In the genomic region with DNA sequence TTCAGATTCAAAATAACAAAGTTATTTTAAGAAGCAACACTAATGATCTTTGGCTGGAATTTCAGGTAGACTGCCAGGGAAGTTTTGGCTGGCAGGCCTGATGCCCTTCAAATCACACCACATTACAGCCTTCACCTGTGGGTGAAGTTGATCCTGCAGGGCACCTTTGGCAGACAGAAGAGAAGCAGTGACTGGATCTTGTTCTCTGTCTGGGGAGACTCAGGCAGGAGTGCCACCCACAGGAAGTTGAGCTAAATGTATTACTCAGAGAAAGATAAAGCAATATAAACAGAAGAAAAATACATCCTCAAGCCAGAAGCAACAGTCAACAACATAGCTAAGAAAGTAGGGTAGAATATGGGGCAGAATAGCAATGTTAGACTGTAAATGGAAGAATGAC, we compare ENCODE assay signal across 11 cellular contexts. TPM values are rescaled to one million over a fixed set of nuclear protein-coding genes. Genes with fewer than 3 reads are reported as not detected.
DNase-seq lines count a peak whose midpoint lies in the region; ATAC-seq and TF ChIP-seq lines count a peak whose summit lies in the region.
"Had no signal": no experiment of that assay in that cellular context is flagged by ENCODE, and none has a peak within 500 bp of the region (broad histone marks: within the 10 kb centered on the region; RNA-seq: fewer than 3 reads in every experiment).

No MANE protein-coding gene starts in this region.

- no peak overlapping the region for H3K4ac ChIP-seq in trophoblast cell (ENCODE audit: low read depth, low read length)

- no peaks in the 10 kb centered on the region for H3F3A ChIP-seq in GM23338 (replicated peaks; ENCODE audit: low read depth)

- no peak overlapping the region for H3K23ac ChIP-seq in trophoblast cell (ENCODE audit: low read length)

- no peak overlapping the region for H4K12ac ChIP-seq in trophoblast cell (ENCODE audit: low read depth, low read length)

- H4K20me1 ChIP-seq in GM23338 (replicated peaks; ENCODE audit: insufficient read depth) (no peaks in the 10 kb centered on the region), fibroblast of lung (ENCODE audit: control insufficient read depth, extremely low read depth, insufficient read depth, low read length) (no peaks in the 10 kb centered on the region)

- CTCF ChIA-PET in AG04449 (lab: Yijun Ruan, JAX), result interaction anchor here (0.7 to 14.6 kb wide), 26 partner anchors 9 to 668 kb away, joined by 3 to 116 read pairs (median 4); partner anchors contain the start of gene FGF5

- H3K18ac ChIP-seq in trophoblast cell (ENCODE audit: low read length), result no peak overlapping the region

- H3K36me3 Mint-ChIP-seq in GM23338 (ENCODE audit: low read depth), result no peaks in the 10 kb centered on the region

- no peaks in the 10 kb centered on the region for H3K36me3 ChIP-seq in GM23338 (ENCODE audit: insufficient read depth)
- no peaks in the 10 kb centered on the region for H3K36me3 ChIP-seq in fibroblast of lung (ENCODE audit: control insufficient read depth, insufficient read depth, low read length)
- H3K36me3 ChIP-seq in trophoblast cell (ENCODE audit: control insufficient read depth in 1 of 2, insufficient read depth in 2 of 2, low read length in 2 of 2), result no peaks in the 10 kb centered on the region
- H3K36me3 ChIP-seq: heart left ventricle, neutrophil had no signal

- no peaks in the 10 kb centered on the region for H3K9me2 ChIP-seq in GM23338 (ENCODE audit: insufficient read depth)

- H4K8ac ChIP-seq in trophoblast cell (ENCODE audit: low read depth, low read length), result no peak overlapping the region

- H3K4me2 ChIP-seq in GM23338, result no peak overlapping the region
- peak overlapping the region; percentile 16 for H3K4me2 ChIP-seq in fibroblast of lung (ENCODE audit: extremely low read depth, insufficient read depth, low read length)
- no peak overlapping the region for H3K4me2 ChIP-seq in trophoblast cell (ENCODE audit: low read length)

- H3K9ac ChIP-seq in fibroblast of lung (ENCODE audit: insufficient read depth, low read length) (no peak overlapping the region), trophoblast cell (ENCODE audit: low read length) (no peak overlapping the region)

- H3K79me1 ChIP-seq in trophoblast cell (ENCODE audit: low read length), result no peaks in the 10 kb centered on the region

- DNase-seq in AG04449 (ENCODE audit: low read depth, low spot score) (no peak), GM23338 (ENCODE audit: low spot score) (no peak), RKO (ENCODE audit: low spot score) (peak; percentile 61), fibroblast of lung (ENCODE audit: low read depth in 2 of 2) (peak; percentile 63 to 67), NCI-H187 treated with DMSO at 0.1 percent for 48 hours (lab: John Stamatoyannopoulos, UW) (no peak), COLO829 (ENCODE audit: low spot score) (no peak), trophoblast cell (no peak)
- DNase-seq: activated effector memory CD4-positive, alpha-beta T cell treated with Interleukin-2 at 50 U/mL for 16 hours; heart left ventricle had no signal

- no peak overlapping the region for H2BK120ac ChIP-seq in trophoblast cell (ENCODE audit: insufficient read depth, low read length, poor library complexity)

- H3K4me3 ChIP-seq in AG04449 (ENCODE audit: low read depth, low read length) (no peak overlapping the region), GM23338 (no peak overlapping the region), fibroblast of lung (replicated peaks in 1 of 4; ENCODE audit: control extremely low read depth in 1 of 4, insufficient read depth in 1 of 4, low read depth in 3 of 4, low read length in 4 of 4) (no peak overlapping the region), trophoblast cell (ENCODE audit: low read depth, low read length) (no peak overlapping the region)
- H3K4me3 ChIP-seq: heart left ventricle had no signal

- H2AK5ac ChIP-seq in trophoblast cell (ENCODE audit: low read length), result no peak overlapping the region

- ATAC-seq in GM23338, result peak; percentile 45; the same call in 2 of the 3 replicates
- ATAC-seq in GM21576 (IDR thresholded peaks at IDR 0.05; ENCODE audit: unreplicated experiment), result no peak

- H3K4me3 Mint-ChIP-seq in GM23338, result no peak overlapping the region

- H3K14ac ChIP-seq in trophoblast cell (ENCODE audit: low read length), result no peak overlapping the region

- TF ChIP-seq CTCF in AG04449 (IDR thresholded peaks at IDR 0.05; ENCODE audit: insufficient read depth, low read length, missing control alignments) (peak; percentile 32), GM23338 (conservative IDR thresholded peaks at IDR 0.05; ENCODE audit: low read depth in 2 of 2) (peak in 1 of 2 experiments; percentile 48; a peak in 2 of 4 replicates), fibroblast of lung (conservative IDR thresholded peaks at IDR 0.05 in 1 of 2, IDR thresholded peaks at IDR 0.05 in 1 of 2; ENCODE audit: low read depth in 1 of 2, low read length in 2 of 2) (peak; percentile 34 to 48)

- H3K9me3 ChIP-seq in fibroblast of lung (ENCODE audit: control insufficient read depth, insufficient read depth, low read depth, low read length) (no peaks in the 10 kb centered on the region), trophoblast cell (ENCODE audit: insufficient read depth, low read depth, low read length) (no peaks in the 10 kb centered on the region)
- H3K9me3 ChIP-seq: heart left ventricle, neutrophil had no signal

- H3K9me3 Mint-ChIP-seq in GM23338, result no peaks in the 10 kb centered on the region

- H3K27ac ChIP-seq in GM23338 (ENCODE audit: low read depth) (no peak overlapping the region), fibroblast of lung (ENCODE audit: insufficient read depth, low read length) (no peak overlapping the region), trophoblast cell (ENCODE audit: low read depth, low read length) (no peak overlapping the region)
- H3K27ac ChIP-seq: heart left ventricle, neutrophil had no signal

- no peak overlapping the region for H2AFZ ChIP-seq in GM23338
- H2AFZ ChIP-seq in fibroblast of lung (ENCODE audit: low read length), result no peak overlapping the region
- no peak overlapping the region for H2AFZ ChIP-seq in trophoblast cell (ENCODE audit: insufficient read depth, low read length, poor library complexity)

- H2BK12ac ChIP-seq in trophoblast cell (ENCODE audit: low read length), result no peak overlapping the region

- H3K27me3 Mint-ChIP-seq in GM23338 (ENCODE audit: insufficient read depth, low read depth, poor library complexity), result no peaks in the 10 kb centered on the region

- H3K4me1 ChIP-seq in GM23338 (ENCODE audit: insufficient read depth) (no peaks in the 10 kb centered on the region), fibroblast of lung (ENCODE audit: control insufficient read depth, extremely low read depth, insufficient read depth, low read length) (peaks cover 2% of the 10 kb centered on the region), trophoblast cell (ENCODE audit: control insufficient read depth in 1 of 2, insufficient read depth in 2 of 2, low read length in 2 of 2) (no peaks in the 10 kb centered on the region)
- H3K4me1 ChIP-seq: heart left ventricle had no signal

- H3K79me2 ChIP-seq in GM23338 (replicated peaks; ENCODE audit: insufficient read depth), result no peaks in the 10 kb centered on the region
- no peaks in the 10 kb centered on the region for H3K79me2 ChIP-seq in fibroblast of lung (ENCODE audit: control insufficient read depth, insufficient read depth, low read length)
- no peaks in the 10 kb centered on the region for H3K79me2 ChIP-seq in trophoblast cell (ENCODE audit: control insufficient read depth, insufficient read depth, low read length, poor library complexity)

- H4K91ac ChIP-seq in trophoblast cell (ENCODE audit: low read depth, low read length), result no peak overlapping the region

- no peak overlapping the region for H2BK5ac ChIP-seq in trophoblast cell (ENCODE audit: low read depth, low read length, poor library complexity)

- POLR2A ChIA-PET in AG04449 (lab: Yijun Ruan, JAX), result interaction anchor here (0.9 to 1.6 kb wide), 3 partner anchors 11 to 56 kb away, joined by 3 to 11 read pairs (median 3); partner anchors contain the start of gene FGF5

- no peak overlapping the region for H3K27ac Mint-ChIP-seq in GM23338

- no peaks in the 10 kb centered on the region for H3K27me3 ChIP-seq in GM23338 (ENCODE audit: insufficient read depth)
- no peaks in the 10 kb centered on the region for H3K27me3 ChIP-seq in fibroblast of lung (ENCODE audit: control insufficient read depth, insufficient read depth, low read length)
- H3K27me3 ChIP-seq in trophoblast cell (ENCODE audit: insufficient read depth, low read length), result no peaks in the 10 kb centered on the region
- H3K27me3 ChIP-seq: neutrophil had no signal

- H3K4me1 Mint-ChIP-seq in GM23338, result no peaks in the 10 kb centered on the region

TF ChIP-seq in GM23338, 12 proteins besides CTCF, POLR2A, EP300 and RAD21:
- TF ChIP-seq ZNF114 (CRISPR knock-in tag; IDR thresholded peaks at IDR 0.05) (no peak), CREB1 (CRISPR knock-in tag; IDR thresholded peaks at IDR 0.05; ENCODE audit: low read depth) (no peak)
TF ChIP-seq in GM23338: peak in this region for 0.

RNA-seq across cellular contexts. Expression of gene CFAP299, which starts 12.8 kb away (rescaled TPM):
- total RNA-seq in GM23338 (2014; rRNA removed; shearing (Covaris generic)), result not detected in 2 replicates
- not detected in 2 replicates for polyA plus RNA-seq in GM23338 (2016; fragmentation: Nextera tagmentation; extraction: Ambion mirVana)
- 2.3 and 16.2 TPM in 2 replicates for total RNA-seq in fibroblast of lung
- polyA plus RNA-seq in fibroblast of lung, result 0.79 and 1.3 TPM in 2 replicates
- polyA plus RNA-seq in fibroblast of lung (2012), result 0.73 and 1.2 TPM in 2 replicates
- 0.56 and 0.94 TPM in 2 replicates for polyA minus RNA-seq in fibroblast of lung (ENCODE audit: low replicate concordance)
- polyA plus RNA-seq in trophoblast cell (2013), result not detected in 2 replicates
- polyA plus RNA-seq: heart left ventricle had no signal

RNA-seq across cellular contexts. Expression of gene FGF5, which starts 56.3 kb away (rescaled TPM):
- total RNA-seq in GM23338 (2014; rRNA removed; shearing (Covaris generic)), result not detected in 2 replicates
- polyA plus RNA-seq in GM23338 (2016; fragmentation: Nextera tagmentation; extraction: Ambion mirVana) (not detected in 2 replicates), fibroblast of lung (56.4 and 123 TPM in 2 replicates)
- total RNA-seq in fibroblast of lung, result 5.4 and 25.8 TPM in 2 replicates
- polyA plus RNA-seq in fibroblast of lung (2012), result 33.7 and 102 TPM in 2 replicates
- polyA minus RNA-seq in fibroblast of lung (ENCODE audit: low replicate concordance), result 90.1 and 466 TPM in 2 replicates
- polyA plus RNA-seq in trophoblast cell (2013), result not detected in 2 replicates

Comparison
In these comparisons a context has a peak if more than half of its experiments do, and no peak if none do; other contexts are left out.
1. DNase-seq: peak in RKO (single experiment) and fibroblast of lung (2 of 2); none in AG04449 (single experiment), GM23338 (single experiment), NCI-H187 treated with DMSO at 0.1 percent for 48 hours (single experiment), COLO829 (single experiment) and trophoblast cell (0 of 2).